Comparison of ENCODE assay signal across 20 cellular contexts in genomic region chr13:66322193-66322592, GRCh38.
"Had no signal": no experiment of that assay in that cellular context is flagged by ENCODE, and none has a peak within 500 bp of the region (broad histone marks: within the 10 kb centered on the region; RNA-seq: fewer than 3 reads in every experiment).

No MANE protein-coding gene starts in this region.

- H3K4me2 ChIP-seq: KMS-11 had no signal

- H3K9ac ChIP-seq: KMS-11 had no signal

- ATAC-seq: K562 had no signal

- H3K9me3 ChIP-seq: SJSA1 had no signal

- H3K27ac ChIP-seq: HL-60, KMS-11, SJSA1, SK-N-MC had no signal

- DNase-seq: MV-4-11, NCI-H1048, NCI-H1105, NCI-H1417, NCI-H1436 treated with DMSO at 0.1 percent for 48 hours, NCI-H187, NCI-H2029, NCI-H2081 treated with DMSO at 0.1 percent for 48 hours, NCI-H2227 treated with DMSO at 0.1 percent for 48 hours, NCI-H526 treated with DMSO at 0.1 percent for 48 hours, NCI-H774, Right ventricle myocardium superior, RPMI8226, SIG-M5, T-helper 1 cell had no signal

- H3K4me1 ChIP-seq: SJSA1 had no signal

- H3K4me3 ChIP-seq: K562, SJSA1, SK-N-MC had no signal

- H3K27me3 ChIP-seq: SJSA1 had no signal

- H3K36me3 ChIP-seq: SJSA1 had no signal
